19 cellular contexts compared by ENCODE assay signal in the genomic region with DNA sequence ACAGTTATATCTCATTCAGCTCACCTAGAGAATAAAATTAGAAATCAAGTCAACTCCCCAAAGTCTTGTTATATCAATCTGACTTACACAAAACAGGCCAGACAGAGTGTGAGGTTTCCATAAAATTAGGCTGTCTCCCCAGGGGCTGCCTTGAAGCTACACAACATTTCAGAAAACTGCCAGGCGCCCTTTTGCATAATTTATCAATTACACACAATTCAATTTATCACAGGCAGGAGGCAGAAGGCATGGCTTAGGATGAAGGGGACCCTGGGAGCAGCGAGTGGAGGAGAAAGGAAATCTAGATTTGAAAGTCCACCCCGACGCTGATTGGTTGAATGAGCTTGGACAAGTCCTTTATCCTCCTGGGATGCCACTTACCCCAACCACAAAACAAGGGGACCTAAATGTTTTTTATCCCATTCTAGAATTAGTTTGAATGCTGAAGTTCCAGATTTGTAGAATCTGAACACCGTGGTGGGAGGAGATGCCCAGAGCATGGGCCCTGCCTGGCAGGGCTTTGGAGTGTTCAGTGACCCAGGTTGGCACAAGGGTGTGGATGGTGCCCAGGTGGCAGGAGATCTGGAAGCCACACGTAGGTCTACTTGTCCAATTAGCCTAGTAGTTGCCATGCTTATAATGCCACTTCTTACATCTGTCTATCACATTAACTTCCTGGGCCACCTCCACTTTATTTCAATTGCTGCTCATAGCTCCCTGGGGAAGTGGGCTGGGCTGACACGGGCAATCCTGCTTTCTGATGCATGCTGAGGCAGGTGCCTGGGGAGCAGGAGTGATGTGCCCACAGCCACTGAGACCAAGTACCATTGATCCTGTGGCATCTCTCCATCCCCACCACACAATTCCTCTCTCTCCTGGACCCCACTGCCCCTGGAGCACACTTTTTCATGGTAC.
DNase-seq lines count a peak whose midpoint lies in the region; ATAC-seq and FAIRE-seq lines count a peak whose summit lies in the region.
"Had no signal": no experiment of that assay in that cellular context is flagged by ENCODE, and none has a peak within 500 bp of the region (broad histone marks: within the 10 kb centered on the region; RNA-seq: fewer than 3 reads in every experiment).

No MANE protein-coding gene starts in this region.

- ATAC-seq in HG02938 (IDR thresholded peaks at IDR 0.05; ENCODE audit: unreplicated experiment): no peak
- ATAC-seq in naive thymus-derived CD8-positive, alpha-beta T cell: no peak
- ATAC-seq: A549 had no signal

- FAIRE-seq in urothelium cell line (lab: Jason Lieb, UNC): peak; percentile 40
- FAIRE-seq: A549 had no signal

- H3K27me3 Mint-ChIP-seq in naive thymus-derived CD8-positive, alpha-beta T cell: no peaks in the 10 kb centered on the region
- H3K27me3 Mint-ChIP-seq: CD4-positive, alpha-beta T cell had no signal

- no peak overlapping the region for H3K4me3 Mint-ChIP-seq in naive thymus-derived CD8-positive, alpha-beta T cell
- H3K4me3 Mint-ChIP-seq: CD4-positive, alpha-beta T cell; IgD-negative memory B cell; T-helper 1 cell treated with Interleukin-12 subunit alpha and Interleukin-12 subunit beta and Interleukin-4 antibody, amounts not matched to agents 30 μg/mL and 1 μg/mL, for 36 hours had no signal

- no peaks in the 10 kb centered on the region for H3K9me3 Mint-ChIP-seq in naive thymus-derived CD8-positive, alpha-beta T cell
- H3K9me3 Mint-ChIP-seq: CD4-positive, alpha-beta T cell; IgD-negative memory B cell; T-helper 1 cell treated with Interleukin-12 subunit alpha and Interleukin-12 subunit beta and Interleukin-4 antibody, amounts not matched to agents 30 μg/mL and 1 μg/mL, for 36 hours had no signal

- peaks cover 0 to 2% (median under 1%) of the 10 kb centered on the region in 4 donors for H3K4me1 Mint-ChIP-seq in naive thymus-derived CD8-positive, alpha-beta T cell

- no peaks in the 10 kb centered on the region for H3K36me3 Mint-ChIP-seq in naive thymus-derived CD8-positive, alpha-beta T cell
- H3K36me3 Mint-ChIP-seq: IgD-negative memory B cell had no signal

- DNase-seq in NCI-H345 (lab: John Stamatoyannopoulos, UW) (peak; percentile 10), NCI-H345 treated with DMSO at 0.1 percent for 48 hours (lab: John Stamatoyannopoulos, UW; ENCODE audit: unreplicated experiment) (no peak), NCI-H1436 treated with DMSO at 0.1 percent for 48 hours (lab: John Stamatoyannopoulos, UW) (peak; percentile 58), SK-N-DZ (ENCODE audit: low spot score) (peak; percentile 86), urothelium cell line (ENCODE audit: low spot score) (no peak), DMS 273 (lab: John Stamatoyannopoulos, UW; ENCODE audit: unreplicated experiment) (no peak)
- no peak for DNase-seq in naive thymus-derived CD8-positive, alpha-beta T cell
- DNase-seq: CD4-positive, alpha-beta T cell; EL; HCEC 1CT; MV-4-11; NCI-H1694 treated with DMSO at 0.1 percent for 48 hours; NCI-H2227 treated with DMSO at 0.1 percent for 48 hours; NCI-H526 treated with DMSO at 0.1 percent for 48 hours; PC-9 had no signal

- peak overlapping the region in 1 of 10 donors; percentile 60 for H3K27ac Mint-ChIP-seq in naive thymus-derived CD8-positive, alpha-beta T cell
- H3K27ac Mint-ChIP-seq: CD4-positive, alpha-beta T cell; IgD-negative memory B cell; T-helper 1 cell treated with Interleukin-12 subunit alpha and Interleukin-12 subunit beta and Interleukin-4 antibody, amounts not matched to agents 30 μg/mL and 1 μg/mL, for 36 hours had no signal

- POLR2A ChIA-PET in naive thymus-derived CD8-positive, alpha-beta T cell (lab: Charles Lee): no interaction called here

Comparison
In these comparisons a context has a peak if more than half of its experiments do, and no peak if none do; other contexts are left out.
1. DNase-seq: peak in NCI-H345 (single experiment), NCI-H1436 treated with DMSO at 0.1 percent for 48 hours (single experiment) and SK-N-DZ (single experiment); none in NCI-H345 treated with DMSO at 0.1 percent for 48 hours (single experiment), urothelium cell line (single experiment), DMS 273 (single experiment) and naive thymus-derived CD8-positive, alpha-beta T cell (0 of 10).